ENCODE assay signal across 8 cellular contexts in genomic region chr10:35641430-35642015, GRCh38. TPM values are rescaled to one million over a fixed set of nuclear protein-coding genes. Genes with fewer than 3 reads are reported as not detected.
DNase-seq lines count a peak whose midpoint lies in the region; ATAC-seq and TF ChIP-seq lines count a peak whose summit lies in the region.

No MANE protein-coding gene starts in this region.

- H3K27ac ChIP-seq in upper lobe of left lung = peak overlapping the region; percentile 82 to 91 (median 87)

- peak overlapping the region; percentile 67 to 73 for H3K4me3 ChIP-seq in cardiac fibroblast (replicated peaks in 1 of 2; ENCODE audit: low read depth in 2 of 2, low read length in 2 of 2)
- H3K4me3 ChIP-seq in lower leg skin (ENCODE audit: low read depth, poor library complexity, severe bottlenecking) = peak overlapping the region; percentile 72
- peak overlapping the region; percentile 55 to 88 (median 83) for H3K4me3 ChIP-seq in upper lobe of left lung

- DNase-seq in activated gamma-delta T cell (lab: John Stamatoyannopoulos, UW) = peak; percentile 14
- DNase-seq in activated gamma-delta T cell treated with Interleukin-2 at 50 U/mL for 16 hours = no peak
- no peak for DNase-seq in HFFc6
- DNase-seq in NCI-H226 = peak; percentile 6
- peak; percentile 46 to 49 for DNase-seq in cardiac fibroblast (ENCODE audit: low read depth in 2 of 2)
- peak in 1 of 2 donors; percentile 85 for DNase-seq in lower leg skin (ENCODE audit: low spot score in 2 of 2)
- DNase-seq in upper lobe of left lung = no peak
- no peak for DNase-seq in HPDE6-E6E7 (ENCODE audit: extremely low spot score)

- no peaks in the 10 kb centered on the region for H3K9me3 Mint-ChIP-seq in HFFc6

- 0 to 1% methylated on average over 22 to 49 of the region's 79 CpGs for WGBS in lower leg skin, 2 donors
- 2% methylated on average over 20 of the region's 79 CpGs; no CpG with 5 or more reads in 1 of the 2 donors for WGBS in upper lobe of left lung, 2 donors

- H3K27ac Mint-ChIP-seq in HFFc6 = no peak overlapping the region

- ATAC-seq in upper lobe of left lung (ENCODE audit: low FRiP score in 2 of 2) = peak in 1 of 2 donors; percentile 54

- H3K27me3 ChIP-seq in upper lobe of left lung = peaks cover 0 to 13% (median under 1%) of the 10 kb centered on the region in 4 donors

- H3K9me3 ChIP-seq in upper lobe of left lung = no peaks in the 10 kb centered on the region

- TF ChIP-seq POLR2A in lower leg skin (IDR thresholded peaks at IDR 0.05) (no peak), upper lobe of left lung (IDR thresholded peaks at IDR 0.05) (no peak)

- H3K36me3 Mint-ChIP-seq in HFFc6 (ENCODE audit: low read depth) = no peaks in the 10 kb centered on the region

- no peak for TF ChIP-seq CTCF in HFFc6 (IDR thresholded peaks at IDR 0.05)
- TF ChIP-seq CTCF in cardiac fibroblast (IDR thresholded peaks at IDR 0.05; ENCODE audit: low read depth, low read length) = no peak
- TF ChIP-seq CTCF in lower leg skin (IDR thresholded peaks at IDR 0.05) = no peak
- TF ChIP-seq CTCF in upper lobe of left lung (IDR thresholded peaks at IDR 0.05) = no peak

- H3K36me3 ChIP-seq in upper lobe of left lung = no peaks in the 10 kb centered on the region

- TF ChIP-seq EP300 in upper lobe of left lung (IDR thresholded peaks at IDR 0.05) = no peak

- H3K4me3 Mint-ChIP-seq in HFFc6 = peak overlapping the region; percentile 79

- H3K27me3 Mint-ChIP-seq in HFFc6 (ENCODE audit: insufficient read depth) = peaks cover 36% of the 10 kb centered on the region

- H3K4me1 Mint-ChIP-seq in HFFc6 (ENCODE audit: low read depth) = peaks cover 19% of the 10 kb centered on the region

- H3K4me1 ChIP-seq in upper lobe of left lung = peaks cover 22 to 65% (median 32%) of the 10 kb centered on the region in 4 donors

- intact Hi-C loops in lower leg skin (cut with DNase I; ENCODE audit: low total_unique reads) = no loop called here

RNA-seq across cellular contexts. Expression of gene FZD8, which starts 0.6 kb away (rescaled TPM):
- total RNA-seq in HFFc6 (2021; fragmentation: NEBNext Ultra II Directional; extraction: Animal tissue kit (Norgen Biotek cat#: 25700)) = 1 to 10 TPM in 2 of 6 experiments, under 1 TPM in 4; 0.24 to 1.2 (median 0.84) TPM
- total RNA-seq in lower leg skin = 10 to 100 TPM in 2 of 4 donors, 1 to 10 TPM in 2; 5.2 to 13.1 (median 8.6) TPM
- 10 to 100 TPM in 5 of 6 donors, 1 to 10 TPM in 1; 2.1 to 26.3 (median 21.0) TPM for total RNA-seq in upper lobe of left lung

RNA-seq across cellular contexts. Expression of gene GJD4, which starts 36.4 kb away (rescaled TPM):
- total RNA-seq in HFFc6 (2021; fragmentation: NEBNext Ultra II Directional; extraction: Animal tissue kit (Norgen Biotek cat#: 25700)) = not detected
- total RNA-seq in lower leg skin (not detected), upper lobe of left lung (not detected)

Comparison
In these comparisons a context has a peak if more than half of its experiments do, and no peak if none do; other contexts are left out.
1. DNase-seq: peak in activated gamma-delta T cell (single experiment), NCI-H226 (single experiment) and cardiac fibroblast (2 of 2); none in activated gamma-delta T cell treated with Interleukin-2 at 50 U/mL for 16 hours (single experiment), HFFc6 (single experiment), upper lobe of left lung (0 of 2) and HPDE6-E6E7 (single experiment).
2. Peak in every context shown above with its lines, with median percentiles within 50 percentile points of each other: H3K4me3 ChIP-seq.